Comparison of ENCODE assay signal across 17 cellular contexts in genomic region chr7:34036972-34037792, GRCh38.
DNase-seq lines count a peak whose midpoint lies in the region; ATAC-seq, FAIRE-seq and TF ChIP-seq lines count a peak whose summit lies in the region.
"Had no signal": no experiment of that assay in that cellular context is flagged by ENCODE, and none has a peak within 500 bp of the region (broad histone marks: within the 10 kb centered on the region; RNA-seq: fewer than 3 reads in every experiment).

No MANE protein-coding gene starts in this region.

- 55% methylated on average over 10 of the region's 10 CpGs for WGBS in A549 (ENCODE audit: missing lambda C conversion rate)

- no peak overlapping the region for H3K4me3 Mint-ChIP-seq in activated T-helper 2 cell treated with anti-CD3 and anti-CD28 coated beads, Interferon-gamma antibody, Interleukin-2, Interleukin-4, amounts not matched to agents 10 μg/mL and 5 μg/mL and 100 μg/mL, durations not matched to agents 14 hours and 24 hours and 36 hours (ENCODE audit: low read depth)
- H3K4me3 Mint-ChIP-seq: CD4-positive, alpha-beta T cell had no signal

- BruUV-seq in HCT116 (replicated peaks; lab: Mats Ljungman, UMichigan) = no TSS peak

- H3K4me2 ChIP-seq in A549 = peak overlapping the region; percentile 68
- H3K4me2 ChIP-seq in HCT116 (ENCODE audit: low read length) = peak overlapping the region; percentile 76; the same call in 1 of the 2 replicates
- H3K4me2 ChIP-seq in osteoblast (ENCODE audit: insufficient read depth, low read length) = no peak overlapping the region

- DNase-seq in A549 (ENCODE audit: low read depth in 1 of 2, low spot score in 1 of 2) (peak in 1 of 2 experiments; percentile 79), HCT116 (ENCODE audit: low read depth, low spot score) (no peak), osteoblast (ENCODE audit: insufficient read length, low spot score, missing footprints) (peak; percentile 65)
- DNase-seq in activated T-helper 2 cell treated with anti-CD3 and anti-CD28 coated beads, Interferon-gamma antibody, Interleukin-2, Interleukin-4, amounts not matched to agents 10 μg/mL and 5 μg/mL and 100 μg/mL, durations not matched to agents 14 hours and 24 hours and 36 hours (ENCODE audit: low spot score) = no peak
- DNase-seq: ACHN; CD4-positive, alpha-beta T cell; GF-D8; NCI-H1930; NCI-H2171 treated with DMSO at 0.1 percent for 48 hours; NCI-H510A treated with DMSO at 0.1 percent for 48 hours had no signal

- POLR2A ChIA-PET in A549 (lab: Yijun Ruan, JAX) = interaction anchor here (1.1 to 1.4 kb wide), 2 partner anchors 11 to 133 kb away, joined by 3 read pairs; no protein-coding TSS in a partner anchor
- POLR2A ChIA-PET in HCT116 (lab: Charles Lee) = interaction anchor here (1.2 to 1.4 kb wide), 2 partner anchors 55 to 104 kb away, joined by 3 to 5 read pairs; no protein-coding TSS in a partner anchor

- CTCF ChIA-PET in A549 (lab: Yijun Ruan, JAX) (interaction anchor here (0.8 to 1.1 kb wide), 3 partner anchors 12 to 15 kb away, joined by 3 read pairs; no protein-coding TSS in a partner anchor), HCT116 (lab: Charles Lee) (interaction anchor here (0.8 to 1.2 kb wide), 2 partner anchors 51 to 104 kb away, joined by 3 read pairs; no protein-coding TSS in a partner anchor)

- H2AFZ ChIP-seq in HCT116 (ENCODE audit: low read depth, low read length, poor library complexity, severe bottlenecking) (no peak overlapping the region), osteoblast (ENCODE audit: low read length) (no peak overlapping the region)

- intact Hi-C loops in HCT116 (cut with micrococcal nuclease) = no loop called here
- intact Hi-C loops in activated T-helper 2 cell treated with anti-CD3 and anti-CD28 coated beads, Interferon-gamma antibody, Interleukin-2, Interleukin-4, amounts not matched to agents 10 μg/mL and 5 μg/mL and 100 μg/mL, durations not matched to agents 14 hours and 24 hours and 36 hours (cut with micrococcal nuclease) = no loop called here

- H3K4me1 ChIP-seq in A549 (peaks cover 56% of the 10 kb centered on the region), HCT116 (ENCODE audit: control insufficient read depth in 1 of 2, insufficient read depth in 2 of 2, low read length in 2 of 2) (peaks cover 17 to 19% of the 10 kb centered on the region in 2 experiments; a peak in 3 of 4 replicates), osteoblast (ENCODE audit: insufficient read depth, low read length) (peaks cover 31% of the 10 kb centered on the region)
- H3K4me1 ChIP-seq: SJCRH30 had no signal

- no peak overlapping the region for H3K4me3 ChIP-seq in A549
- H3K4me3 ChIP-seq in HCT116 (replicated peaks in 1 of 2; ENCODE audit: low read depth in 1 of 2, low read length in 2 of 2) = no peak overlapping the region
- no peak overlapping the region for H3K4me3 ChIP-seq in osteoblast (ENCODE audit: insufficient read depth, low read length)
- H3K4me3 ChIP-seq: SJCRH30 had no signal

- TF ChIP-seq RAD21 in A549 (conservative IDR thresholded peaks at IDR 0.05 in 1 of 2, IDR thresholded peaks at IDR 0.05 in 1 of 2) (peak in 1 of 2 experiments; percentile 50; a peak in 3 of 5 replicates), HCT116 (IDR thresholded peaks at IDR 0.05; ENCODE audit: low read depth) (no peak)

- H3K36me3 ChIP-seq in HCT116 (ENCODE audit: control insufficient read depth in 1 of 2, insufficient read depth in 2 of 2, low read length in 2 of 2) (no peaks in the 10 kb centered on the region), osteoblast (ENCODE audit: insufficient read depth, low read length) (no peaks in the 10 kb centered on the region)
- H3K36me3 ChIP-seq: SJCRH30 had no signal

- H4K20me1 ChIP-seq in HCT116 (ENCODE audit: insufficient read depth) (no peaks in the 10 kb centered on the region), osteoblast (ENCODE audit: insufficient read depth, low read length) (no peaks in the 10 kb centered on the region)

- FAIRE-seq in A549 (lab: Jason Lieb, UNC) = peak; percentile 51
- FAIRE-seq: D721Med, GM19239, RCC 7860 had no signal

- ATAC-seq in A549 (peak; percentile 69 to 81), HCT116 (no peak), esophagus mucosa (no peak), HG02571 (IDR thresholded peaks at IDR 0.05; ENCODE audit: unreplicated experiment) (no peak)

- RAD21 ChIA-PET in HCT116 (lab: Charles Lee; ENCODE audit: low non-redundant PET in 1 of 2, low total read pairs in 2 of 2, uncharacterized antibody in 2 of 2, unreplicated experiment in 2 of 2) = no interaction called here

- H3K79me2 ChIP-seq in HCT116 (ENCODE audit: insufficient read depth, low read length) = no peaks in the 10 kb centered on the region
- no peaks in the 10 kb centered on the region for H3K79me2 ChIP-seq in osteoblast (ENCODE audit: insufficient read depth, low read length)

- H3K9ac ChIP-seq in HCT116 (ENCODE audit: low read length) = no peak overlapping the region

- H3K27me3 ChIP-seq in HCT116 (ENCODE audit: insufficient read depth, low read length) (no peaks in the 10 kb centered on the region), osteoblast (ENCODE audit: insufficient read depth, low read length) (no peaks in the 10 kb centered on the region)
- H3K27me3 ChIP-seq: SJCRH30 had no signal

- H3K9me3 Mint-ChIP-seq in activated T-helper 2 cell treated with anti-CD3 and anti-CD28 coated beads, Interferon-gamma antibody, Interleukin-2, Interleukin-4, amounts not matched to agents 10 μg/mL and 5 μg/mL and 100 μg/mL, durations not matched to agents 14 hours and 24 hours and 36 hours = peaks cover 4% of the 10 kb centered on the region
- H3K9me3 Mint-ChIP-seq: CD4-positive, alpha-beta T cell had no signal

- H3K9me3 ChIP-seq in A549 (no peaks in the 10 kb centered on the region), HCT116 (ENCODE audit: control insufficient read depth in 1 of 2, insufficient read depth in 1 of 2, low read depth in 1 of 2, low read length in 2 of 2) (no peaks in the 10 kb centered on the region), osteoblast (ENCODE audit: low read depth, low read length) (no peaks in the 10 kb centered on the region)
- H3K9me3 ChIP-seq: SJCRH30 had no signal

- H3K4me1 Mint-ChIP-seq in activated T-helper 2 cell treated with anti-CD3 and anti-CD28 coated beads, Interferon-gamma antibody, Interleukin-2, Interleukin-4, amounts not matched to agents 10 μg/mL and 5 μg/mL and 100 μg/mL, durations not matched to agents 14 hours and 24 hours and 36 hours (ENCODE audit: low read depth) = no peaks in the 10 kb centered on the region

- TF ChIP-seq EP300 in A549 (IDR thresholded peaks at IDR 0.05) = peak; percentile 92 to 93; a peak in 4 of 5 replicates

- H3K27ac ChIP-seq in A549 (peak overlapping the region; percentile 87 to 88), HCT116 (ENCODE audit: low read depth, low read length) (no peak overlapping the region), VCaP (peak overlapping the region; percentile 35; the same call in 1 of the 2 replicates), osteoblast (ENCODE audit: low read depth, low read length) (no peak overlapping the region)
- H3K27ac ChIP-seq: SJCRH30 had no signal

- TF ChIP-seq POLR2A in A549 (IDR thresholded peaks at IDR 0.05; ENCODE audit: low read length) (no peak), HCT116 (IDR thresholded peaks at IDR 0.05; ENCODE audit: borderline replicate concordance, extremely low read depth, insufficient read depth, insufficient read length) (no peak)

- H3K27ac Mint-ChIP-seq in activated T-helper 2 cell treated with anti-CD3 and anti-CD28 coated beads, Interferon-gamma antibody, Interleukin-2, Interleukin-4, amounts not matched to agents 10 μg/mL and 5 μg/mL and 100 μg/mL, durations not matched to agents 14 hours and 24 hours and 36 hours = no peak overlapping the region
- H3K27ac Mint-ChIP-seq: CD4-positive, alpha-beta T cell had no signal

- no peaks in the 10 kb centered on the region for H3K9me2 ChIP-seq in HCT116 (ENCODE audit: insufficient read depth)

- no peaks in the 10 kb centered on the region for H3K27me3 Mint-ChIP-seq in activated T-helper 2 cell treated with anti-CD3 and anti-CD28 coated beads, Interferon-gamma antibody, Interleukin-2, Interleukin-4, amounts not matched to agents 10 μg/mL and 5 μg/mL and 100 μg/mL, durations not matched to agents 14 hours and 24 hours and 36 hours (ENCODE audit: low read depth)

- H3K36me3 Mint-ChIP-seq in activated T-helper 2 cell treated with anti-CD3 and anti-CD28 coated beads, Interferon-gamma antibody, Interleukin-2, Interleukin-4, amounts not matched to agents 10 μg/mL and 5 μg/mL and 100 μg/mL, durations not matched to agents 14 hours and 24 hours and 36 hours (ENCODE audit: low read depth) = no peaks in the 10 kb centered on the region

- TF ChIP-seq CTCF in A549 (IDR thresholded peaks at IDR 0.05) = no peak
- no peak for TF ChIP-seq CTCF in HCT116 (IDR thresholded peaks at IDR 0.05 in 2 of 3, conservative IDR thresholded peaks at IDR 0.05 in 1 of 3; ENCODE audit: borderline replicate concordance in 1 of 3, insufficient read depth in 1 of 3, low read depth in 2 of 3, low read length in 2 of 3)
- no peak for TF ChIP-seq CTCF in VCaP (conservative IDR thresholded peaks at IDR 0.05)
- TF ChIP-seq CTCF in osteoblast (IDR thresholded peaks at IDR 0.05; ENCODE audit: extremely low read depth, low read depth, low read length) = no peak

TF ChIP-seq in A549, 52 proteins besides CTCF, POLR2A, EP300 and RAD21 (continues in another document):
- TF ChIP-seq FOSL2 (IDR thresholded peaks at IDR 0.05) (no peak), FOSL2 (CRISPR knock-in tag; IDR thresholded peaks at IDR 0.05) (peak; percentile 25; the same call in 1 of the 2 replicates), MAZ (IDR thresholded peaks at IDR 0.05; ENCODE audit: borderline replicate concordance, low read depth, low read length) (no peak)

TF ChIP-seq in HCT116, 20 proteins besides CTCF, POLR2A, EP300 and RAD21 (continues in another document):
- TF ChIP-seq CBX3 (IDR thresholded peaks at IDR 0.05; ENCODE audit: low read depth) = no peak
- TF ChIP-seq JUND (IDR thresholded peaks at IDR 0.05) = no peak

Comparison
In these comparisons a context has a peak if more than half of its experiments do, and no peak if none do; other contexts are left out.
1. ATAC-seq: peak in A549 (2 of 2); none in HCT116 (single experiment), esophagus mucosa (single experiment) and HG02571 (single experiment).
2. H3K27ac ChIP-seq: peak in A549 (2 of 2) and VCaP (single experiment); none in HCT116 (single experiment) and osteoblast (single experiment).
3. Of the 6 proteins assayed by ChIP-seq in both A549 and HCT116: peak only in A549: CEBPB and MAX; only in HCT116: none; in both: none; in neither: 3; mixed calls (peak in some experiments, not most) for 1.